Comparison of ENCODE assay signal across 1 cellular context in the genomic region with DNA sequence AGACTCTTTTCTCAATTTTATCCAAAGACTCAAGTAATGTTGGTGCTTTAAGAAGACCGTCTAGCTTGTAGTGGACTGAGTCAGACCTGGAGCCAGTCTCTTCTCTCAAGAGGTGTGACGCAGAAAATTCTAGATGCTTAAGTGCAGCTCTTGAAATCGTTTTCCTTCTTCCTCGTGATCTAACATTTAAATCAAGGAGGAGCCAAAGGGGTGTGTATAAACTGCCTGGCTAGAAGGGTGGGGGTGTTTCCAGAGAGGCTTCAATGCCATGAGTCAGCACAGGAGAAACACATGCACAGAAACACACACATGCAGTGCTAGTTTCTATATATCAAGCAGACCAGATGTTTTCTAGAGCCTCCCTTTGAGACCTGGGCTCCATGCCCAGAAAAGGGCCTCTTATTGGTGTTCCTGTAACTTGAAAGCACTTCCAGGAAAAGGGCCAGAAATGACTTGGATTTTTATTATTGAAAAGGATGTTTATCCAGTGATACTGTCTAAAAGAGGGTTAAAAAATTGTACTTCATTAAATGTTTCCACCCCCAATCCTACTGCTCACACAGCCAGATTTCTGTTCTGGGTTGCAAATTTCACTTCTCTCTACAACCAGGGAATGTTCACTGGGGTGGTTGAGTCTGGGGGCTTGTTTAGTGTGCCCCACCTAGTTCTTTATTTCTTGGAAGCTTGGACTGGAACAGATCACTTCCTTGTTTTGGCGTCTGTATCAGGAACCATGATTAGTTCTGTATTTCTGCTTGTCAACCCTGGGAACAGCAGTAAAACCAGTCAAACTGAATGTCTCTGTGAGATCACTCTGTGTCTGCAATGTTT.
TF ChIP-seq lines count a peak whose summit lies in the region.

A gene (minus strand): TSS at position 129 of the 831 bp plus-strand sequence. CDS start 187 bp downstream, outside the sequence.

TF ChIP-seq in GM12878, 131 proteins besides CTCF, POLR2A, EP300 and RAD21 (continued from another document):
- TF ChIP-seq, protein P1, sequence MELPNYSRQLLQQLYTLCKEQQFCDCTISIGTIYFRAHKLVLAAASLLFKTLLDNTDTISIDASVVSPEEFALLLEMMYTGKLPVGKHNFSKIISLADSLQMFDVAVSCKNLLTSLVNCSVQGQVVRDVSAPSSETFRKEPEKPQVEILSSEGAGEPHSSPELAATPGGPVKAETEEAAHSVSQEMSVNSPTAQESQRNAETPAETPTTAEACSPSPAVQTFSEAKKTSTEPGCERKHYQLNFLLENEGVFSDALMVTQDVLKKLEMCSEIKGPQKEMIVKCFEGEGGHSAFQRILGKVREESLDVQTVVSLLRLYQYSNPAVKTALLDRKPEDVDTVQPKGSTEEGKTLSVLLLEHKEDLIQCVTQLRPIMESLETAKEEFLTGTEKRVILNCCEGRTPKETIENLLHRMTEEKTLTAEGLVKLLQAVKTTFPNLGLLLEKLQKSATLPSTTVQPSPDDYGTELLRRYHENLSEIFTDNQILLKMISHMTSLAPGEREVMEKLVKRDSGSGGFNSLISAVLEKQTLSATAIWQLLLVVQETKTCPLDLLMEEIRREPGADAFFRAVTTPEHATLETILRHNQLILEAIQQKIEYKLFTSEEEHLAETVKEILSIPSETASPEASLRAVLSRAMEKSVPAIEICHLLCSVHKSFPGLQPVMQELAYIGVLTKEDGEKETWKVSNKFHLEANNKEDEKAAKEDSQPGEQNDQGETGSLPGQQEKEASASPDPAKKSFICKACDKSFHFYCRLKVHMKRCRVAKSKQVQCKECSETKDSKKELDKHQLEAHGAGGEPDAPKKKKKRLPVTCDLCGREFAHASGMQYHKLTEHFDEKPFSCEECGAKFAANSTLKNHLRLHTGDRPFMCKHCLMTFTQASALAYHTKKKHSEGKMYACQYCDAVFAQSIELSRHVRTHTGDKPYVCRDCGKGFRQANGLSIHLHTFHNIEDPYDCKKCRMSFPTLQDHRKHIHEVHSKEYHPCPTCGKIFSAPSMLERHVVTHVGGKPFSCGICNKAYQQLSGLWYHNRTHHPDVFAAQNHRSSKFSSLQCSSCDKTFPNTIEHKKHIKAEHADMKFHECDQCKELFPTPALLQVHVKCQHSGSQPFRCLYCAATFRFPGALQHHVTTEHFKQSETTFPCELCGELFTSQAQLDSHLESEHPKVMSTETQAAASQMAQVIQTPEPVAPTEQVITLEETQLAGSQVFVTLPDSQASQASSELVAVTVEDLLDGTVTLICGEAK (IDR thresholded peaks at IDR 0.05; ENCODE audit: borderline replicate concordance) = no peak
- TF ChIP-seq, protein P2, sequence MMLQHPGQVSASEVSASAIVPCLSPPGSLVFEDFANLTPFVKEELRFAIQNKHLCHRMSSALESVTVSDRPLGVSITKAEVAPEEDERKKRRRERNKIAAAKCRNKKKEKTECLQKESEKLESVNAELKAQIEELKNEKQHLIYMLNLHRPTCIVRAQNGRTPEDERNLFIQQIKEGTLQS (IDR thresholded peaks at IDR 0.05; ENCODE audit: borderline replicate concordance, extremely low read depth, low read depth, low read length) = no peak
- no peak for TF ChIP-seq BRCA1 (IDR thresholded peaks at IDR 0.05; ENCODE audit: low read depth, low read length)
- no peak for TF ChIP-seq ZNF217 (IDR thresholded peaks at IDR 0.05)
- no peak for TF ChIP-seq ZNF622 (IDR thresholded peaks at IDR 0.05)
- TF ChIP-seq ZNF24 (IDR thresholded peaks at IDR 0.05) = no peak
- no peak for TF ChIP-seq RAD51 (IDR thresholded peaks at IDR 0.05)
